14 cellular contexts compared by ENCODE assay signal in genomic region chr9:122001491-122002201, GRCh38.
A peak's percentile ranks its signal among the peaks of the same experiment; 100 is the strongest.
DNase-seq lines count a peak whose midpoint lies in the region; ATAC-seq, FAIRE-seq and TF ChIP-seq lines count a peak whose summit lies in the region.
"Had no signal": no experiment of that assay in that cellular context is flagged by ENCODE, and none has a peak within 500 bp of the region (broad histone marks: within the 10 kb centered on the region; RNA-seq: fewer than 3 reads in every experiment).

No MANE protein-coding gene starts in this region.

- no peak for TF ChIP-seq CTCF in foreskin fibroblast (IDR thresholded peaks at IDR 0.05; ENCODE audit: low read depth, low read length)
- TF ChIP-seq CTCF in mucosa of descending colon (IDR thresholded peaks at IDR 0.05) = no peak

- no peak overlapping the region for H4K8ac ChIP-seq in neuronal stem cell (ENCODE audit: low read depth, low read length)

- H2BK120ac ChIP-seq in neuronal stem cell (ENCODE audit: low read depth, low read length) = no peak overlapping the region

- no peak overlapping the region for H3K23ac ChIP-seq in neuronal stem cell (ENCODE audit: low read depth, low read length, poor library complexity)

- H4K91ac ChIP-seq in neuronal stem cell (ENCODE audit: low read depth, low read length, poor library complexity) = no peak overlapping the region

- H2BK15ac ChIP-seq in neuronal stem cell (ENCODE audit: low read length) = peak overlapping the region; percentile 55

- H3K4me1 Mint-ChIP-seq in activated naive CD8-positive, alpha-beta T cell treated with anti-CD3 and anti-CD28 coated beads, Interleukin-2, amount 50 U/mL, for 24 hours = peaks cover 6% of the 10 kb centered on the region
- H3K4me1 Mint-ChIP-seq: IgD-negative memory B cell had no signal

- peak overlapping the region; percentile 37 for H2AK5ac ChIP-seq in neuronal stem cell (ENCODE audit: low read depth, low read length)

- no peak for FAIRE-seq in small intestine (lab: Jason Lieb, UNC)
- FAIRE-seq: TTC549 had no signal

- H3K27me3 ChIP-seq in MG63 = no peaks in the 10 kb centered on the region
- H3K27me3 ChIP-seq in neuronal stem cell (ENCODE audit: control insufficient read depth in 3 of 3, insufficient read depth in 3 of 3, low read depth in 1 of 3, low read length in 3 of 3) = peaks cover 0 to 2% (median 0%) of the 10 kb centered on the region in 3 experiments
- no peaks in the 10 kb centered on the region for H3K27me3 ChIP-seq in small intestine (ENCODE audit: control insufficient read depth in 2 of 2, insufficient read depth in 2 of 2, low read length in 2 of 2)

- H2BK5ac ChIP-seq in neuronal stem cell (ENCODE audit: low read length) = no peak overlapping the region

- no peak overlapping the region for H3K18ac ChIP-seq in neuronal stem cell (ENCODE audit: low read length)

- H3K36me3 ChIP-seq in MG63 (no peaks in the 10 kb centered on the region), neuronal stem cell (replicated peaks in 1 of 2; ENCODE audit: control insufficient read depth in 2 of 2, insufficient read depth in 2 of 2, low read length in 2 of 2) (no peaks in the 10 kb centered on the region), mucosa of descending colon (ENCODE audit: low read depth) (no peaks in the 10 kb centered on the region), small intestine (ENCODE audit: control insufficient read depth in 2 of 2, insufficient read depth in 2 of 2, low read length in 2 of 2) (no peaks in the 10 kb centered on the region)

- H3K79me1 ChIP-seq in neuronal stem cell (ENCODE audit: low read depth, low read length) = no peaks in the 10 kb centered on the region

- no peak overlapping the region for H3K4me2 ChIP-seq in neuronal stem cell (ENCODE audit: insufficient read depth, low read length, poor library complexity, severe bottlenecking)

- ATAC-seq in GM18498 (IDR thresholded peaks at IDR 0.05; ENCODE audit: unreplicated experiment) (no peak), mucosa of descending colon (no peak)
- ATAC-seq in activated naive CD8-positive, alpha-beta T cell treated with anti-CD3 and anti-CD28 coated beads, Interleukin-2, amount 50 U/mL, for 24 hours = no peak
- ATAC-seq: CD8-positive, alpha-beta T cell; naive thymus-derived CD4-positive, alpha-beta T cell had no signal

- peak overlapping the region; percentile 6 for H3K14ac ChIP-seq in neuronal stem cell (ENCODE audit: low read length)

- no peaks in the 10 kb centered on the region for H3K36me3 Mint-ChIP-seq in activated naive CD8-positive, alpha-beta T cell treated with anti-CD3 and anti-CD28 coated beads, Interleukin-2, amount 50 U/mL, for 24 hours (ENCODE audit: low read depth)
- H3K36me3 Mint-ChIP-seq: activated naive CD8-positive, alpha-beta T cell treated with anti-CD3 and anti-CD28 coated beads for 36 hours; CD8-positive, alpha-beta T cell; IgD-negative memory B cell; naive thymus-derived CD4-positive, alpha-beta T cell had no signal

- no CpG with 5 or more reads among the region's 9 CpGs for WGBS in neuronal stem cell (ENCODE audit: extremely low coverage in 2 of 2, insufficient read length in 2 of 2, insufficient replicate concordance in 1 of 2), 2 donors
- WGBS in small intestine, 3 donors = 76 to 84% (median 79%) methylated on average over 9 of the region's 9 CpGs

- H3K9ac ChIP-seq in neuronal stem cell (ENCODE audit: low read depth, low read length, poor library complexity) = no peak overlapping the region

- no peak overlapping the region for H2AFZ ChIP-seq in neuronal stem cell (ENCODE audit: low read length)

- H3K9me3 ChIP-seq in MG63 = no peaks in the 10 kb centered on the region
- no peaks in the 10 kb centered on the region for H3K9me3 ChIP-seq in neuronal stem cell (replicated peaks in 1 of 2; ENCODE audit: control insufficient read depth in 2 of 2, insufficient read depth in 1 of 2, low read depth in 1 of 2, low read length in 2 of 2)
- H3K9me3 ChIP-seq in mucosa of descending colon = no peaks in the 10 kb centered on the region
- no peaks in the 10 kb centered on the region for H3K9me3 ChIP-seq in small intestine (ENCODE audit: control insufficient read depth, low read depth)

- no peak overlapping the region for H3K27ac Mint-ChIP-seq in activated naive CD8-positive, alpha-beta T cell treated with anti-CD3 and anti-CD28 coated beads, Interleukin-2, amount 50 U/mL, for 24 hours
- H3K27ac Mint-ChIP-seq: activated naive CD8-positive, alpha-beta T cell treated with anti-CD3 and anti-CD28 coated beads for 36 hours; CD8-positive, alpha-beta T cell; IgD-negative memory B cell; naive thymus-derived CD4-positive, alpha-beta T cell had no signal

- H3K27ac ChIP-seq in neuronal stem cell (replicated peaks; ENCODE audit: low read length) = no peak overlapping the region
- H3K27ac ChIP-seq in small intestine (ENCODE audit: low read depth in 1 of 2, low read length in 1 of 2) = no peak overlapping the region

- DNase-seq in COR-L47 (lab: John Stamatoyannopoulos, UW) = peak; percentile 71
- peak; percentile 56 for DNase-seq in MG63
- peak; percentile 26 to 45 for DNase-seq in foreskin fibroblast
- DNase-seq in neuronal stem cell (ENCODE audit: low spot score) = no peak
- DNase-seq in mucosa of descending colon = no peak
- DNase-seq in activated naive CD8-positive, alpha-beta T cell treated with anti-CD3 and anti-CD28 coated beads, Interleukin-2, amount 50 U/mL, for 24 hours = no peak
- no peak for DNase-seq in small intestine
- DNase-seq: activated naive CD8-positive, alpha-beta T cell treated with anti-CD3 and anti-CD28 coated beads for 36 hours; CD8-positive, alpha-beta T cell; cortex of kidney; naive thymus-derived CD4-positive, alpha-beta T cell had no signal

- H3K4ac ChIP-seq in neuronal stem cell (ENCODE audit: low read length) = no peak overlapping the region

- H3K27me3 Mint-ChIP-seq in activated naive CD8-positive, alpha-beta T cell treated with anti-CD3 and anti-CD28 coated beads, Interleukin-2, amount 50 U/mL, for 24 hours = no peaks in the 10 kb centered on the region
- H3K27me3 Mint-ChIP-seq: activated naive CD8-positive, alpha-beta T cell treated with anti-CD3 and anti-CD28 coated beads for 36 hours; IgD-negative memory B cell; naive thymus-derived CD4-positive, alpha-beta T cell had no signal

- no peak overlapping the region for H3K4me3 ChIP-seq in MG63
- H3K4me3 ChIP-seq in foreskin fibroblast (ENCODE audit: low read depth in 1 of 2, low read length in 2 of 2) = no peak overlapping the region
- no peak overlapping the region for H3K4me3 ChIP-seq in neuronal stem cell (ENCODE audit: low read length in 2 of 2)
- no peak overlapping the region for H3K4me3 ChIP-seq in mucosa of descending colon
- H3K4me3 ChIP-seq in small intestine (ENCODE audit: low read depth in 1 of 2, low read length in 2 of 2) = no peak overlapping the region

- H3K4me3 Mint-ChIP-seq in activated naive CD8-positive, alpha-beta T cell treated with anti-CD3 and anti-CD28 coated beads, Interleukin-2, amount 50 U/mL, for 24 hours = no peak overlapping the region
- H3K4me3 Mint-ChIP-seq: activated naive CD8-positive, alpha-beta T cell treated with anti-CD3 and anti-CD28 coated beads for 36 hours; CD8-positive, alpha-beta T cell; IgD-negative memory B cell; naive thymus-derived CD4-positive, alpha-beta T cell had no signal

- H3K4me1 ChIP-seq in neuronal stem cell (ENCODE audit: control insufficient read depth in 2 of 2, insufficient read depth in 1 of 2, low read depth in 1 of 2, low read length in 2 of 2) = no peaks in the 10 kb centered on the region
- H3K4me1 ChIP-seq in mucosa of descending colon (ENCODE audit: low read depth) = no peaks in the 10 kb centered on the region
- H3K4me1 ChIP-seq in small intestine (ENCODE audit: control insufficient read depth in 2 of 2, insufficient read depth in 1 of 2, low read depth in 1 of 2, low read length in 1 of 2) = no peaks in the 10 kb centered on the region

- intact Hi-C loops in mucosa of descending colon (cut with DNase I, micrococcal nuclease) = no loop called here

- H2BK12ac ChIP-seq in neuronal stem cell (ENCODE audit: low read length) = no peak overlapping the region

- H3K9me3 Mint-ChIP-seq in activated naive CD8-positive, alpha-beta T cell treated with anti-CD3 and anti-CD28 coated beads, Interleukin-2, amount 50 U/mL, for 24 hours = no peaks in the 10 kb centered on the region
- H3K9me3 Mint-ChIP-seq: activated naive CD8-positive, alpha-beta T cell treated with anti-CD3 and anti-CD28 coated beads for 36 hours; CD8-positive, alpha-beta T cell; IgD-negative memory B cell; naive thymus-derived CD4-positive, alpha-beta T cell had no signal

Comparison
In these comparisons a context has a peak if more than half of its experiments do, and no peak if none do; other contexts are left out.
1. DNase-seq: peak in COR-L47 (single experiment), MG63 (single experiment) and foreskin fibroblast (2 of 2); none in neuronal stem cell (single experiment), mucosa of descending colon (0 of 3), activated naive CD8-positive, alpha-beta T cell treated with anti-CD3 and anti-CD28 coated beads, Interleukin-2, amount 50 U/mL, for 24 hours (single experiment) and small intestine (single experiment).